Comparison of ENCODE assay signal across 18 cellular contexts in genomic region chr9:113471143-113471542, GRCh38.
"Had no signal": no experiment of that assay in that cellular context is flagged by ENCODE, and none has a peak within 500 bp of the region (broad histone marks: within the 10 kb centered on the region; RNA-seq: fewer than 3 reads in every experiment).

No MANE protein-coding gene starts in this region.

- H3K27ac ChIP-seq: body of pancreas, foreskin keratinocyte, ovary, transverse colon, vagina, WERI-Rb-1 had no signal

- H3K4me1 ChIP-seq: foreskin keratinocyte, vagina had no signal

- ATAC-seq: body of pancreas; foreskin keratinocyte; sciatic nerve; stimulated activated memory B cell treated with anti-CD40 and anti-IgM and Interleukin-4, amounts not matched to agents 10 μg/mL and 1 μg/mL and 100 μg/mL, for 72 hours had no signal

- H3K27me3 ChIP-seq: body of pancreas, ovary, transverse colon, vagina had no signal

- H3K4me3 ChIP-seq: body of pancreas, mucosa of descending colon, ovary, transverse colon, vagina had no signal

- H3K9me3 ChIP-seq: body of pancreas, mucosa of descending colon, ovary, transverse colon, vagina had no signal

- DNase-seq: activated CD4-positive, alpha-beta T cell treated with anti-CD3 and anti-CD28 coated beads, Interleukin-2, amount 50 U/mL, for 4 hours; activated T-cell treated with anti-CD3 and anti-CD28 coated beads for 4 hours; amniotic stem cell; body of pancreas; foreskin keratinocyte; glutamatergic neuron; hypothalamus; mesenchymal stem cell; mucosa of descending colon; naive B cell; ovary; stimulated activated CD4-positive, alpha-beta T cell treated with anti-CD3 and anti-CD28 coated beads, Interleukin-4, amount 100 ng/mL, for 4 hours; SW 1271; transverse colon; WERI-Rb-1 had no signal

- H3K36me3 ChIP-seq: ovary, transverse colon, vagina, WERI-Rb-1 had no signal
